In the genomic region with DNA sequence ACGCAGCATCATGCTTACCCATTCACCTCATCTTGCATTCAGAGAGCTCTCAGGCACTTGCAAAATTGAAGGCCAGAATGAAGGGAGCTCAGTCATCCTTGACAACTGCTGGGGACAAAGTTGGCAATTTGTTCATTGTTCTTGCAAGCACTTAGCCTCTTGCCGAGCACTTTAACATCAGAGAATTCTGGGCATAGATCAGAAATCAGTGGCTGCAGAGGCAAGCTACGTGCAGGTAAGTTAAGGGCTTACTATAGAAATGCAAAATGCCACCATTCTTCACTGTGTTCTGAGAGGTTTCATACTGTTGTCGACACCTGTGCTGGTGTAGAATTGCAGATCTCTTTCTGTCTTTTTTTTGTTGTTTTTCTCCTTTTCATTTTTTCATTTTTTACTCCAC, we compare ENCODE assay signal across 2 cellular contexts.
TF ChIP-seq lines count a peak whose summit lies in the region.

No MANE protein-coding gene starts in this region.

TF ChIP-seq in HepG2, 621 proteins besides CTCF, POLR2A, EP300 and RAD21:
- TF ChIP-seq DR1 (CRISPR knock-in tag; IDR thresholded peaks at IDR 0.05) (no peak), ZNF616 (CRISPR knock-in tag; IDR thresholded peaks at IDR 0.05; ENCODE audit: low read depth) (peak; percentile 46; the same call in 1 of the 2 replicates)
TF ChIP-seq in HepG2: peak in this region for 1.

TF ChIP-seq in H1, 55 proteins besides CTCF, POLR2A, EP300 and RAD21:
- TF ChIP-seq SUZ12 (IDR thresholded peaks at IDR 0.05; ENCODE audit: low read length) (no peak), NANOG (IDR thresholded peaks at IDR 0.05; ENCODE audit: insufficient read depth, low read depth, low read length, poor library complexity, severe bottlenecking) (peak; percentile 65)
